ENCODE assay signal across 1 cellular context in the genomic region with DNA sequence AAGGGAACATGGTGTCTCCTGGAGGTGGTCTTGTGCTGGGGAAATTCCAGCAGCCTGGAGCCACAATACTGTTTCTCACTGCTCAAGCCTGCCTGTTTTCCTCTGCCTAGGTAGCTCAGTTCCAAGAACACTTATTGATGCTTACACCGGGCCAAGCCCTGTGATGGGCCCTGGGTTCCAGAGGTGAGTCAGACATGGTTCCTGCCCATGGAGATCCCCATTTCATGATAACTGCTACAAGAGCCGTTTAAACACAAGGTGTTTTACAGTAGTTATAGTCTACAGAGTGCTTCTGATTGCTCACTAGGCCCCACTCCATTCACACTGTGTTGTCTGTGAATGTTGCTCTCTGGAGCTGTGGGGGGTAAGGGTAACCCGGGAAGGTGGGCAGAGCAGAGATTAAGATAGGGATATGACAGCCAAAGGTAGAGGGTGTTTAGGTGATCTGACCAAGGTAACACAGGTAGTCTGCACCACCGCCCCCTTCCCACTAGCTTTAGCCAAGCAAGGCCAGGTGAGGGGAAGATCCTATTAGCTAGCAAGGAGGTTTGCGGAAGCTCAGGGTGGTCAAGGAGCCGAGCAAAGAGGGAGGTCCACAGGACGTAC.
TF ChIP-seq lines count a peak whose summit lies in the region.

No MANE protein-coding gene starts in this region.

TF ChIP-seq in endothelial cell of umbilical vein, 7 proteins besides CTCF, POLR2A, EP300 and RAD21 (continued from another document):
- TF ChIP-seq, protein P1, sequence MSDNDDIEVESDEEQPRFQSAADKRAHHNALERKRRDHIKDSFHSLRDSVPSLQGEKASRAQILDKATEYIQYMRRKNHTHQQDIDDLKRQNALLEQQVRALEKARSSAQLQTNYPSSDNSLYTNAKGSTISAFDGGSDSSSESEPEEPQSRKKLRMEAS (IDR thresholded peaks at IDR 0.05; ENCODE audit: insufficient read depth, insufficient read length): no peak
- no peak for TF ChIP-seq MYC (IDR thresholded peaks at IDR 0.05; ENCODE audit: low read depth, low read length)
- no peak for TF ChIP-seq POLR2AphosphoS5 (IDR thresholded peaks at IDR 0.05; ENCODE audit: insufficient read depth, low read depth, low read length)
- TF ChIP-seq FOS (IDR thresholded peaks at IDR 0.05; ENCODE audit: borderline replicate concordance, insufficient read depth, low read length): no peak
- TF ChIP-seq EZH2 (IDR thresholded peaks at IDR 0.05; ENCODE audit: borderline replicate concordance, low read depth, low read length, severe bottlenecking): no peak
- no peak for TF ChIP-seq JUN (IDR thresholded peaks at IDR 0.05; ENCODE audit: borderline replicate concordance, insufficient read depth, insufficient read length, low read depth)
